In genomic region chr10:106711313-106711906, GRCh38 we compare ENCODE assay signal across 7 cellular contexts.
A peak's percentile ranks its signal among the peaks of the same experiment; 100 is the strongest.
DNase-seq lines count a peak whose midpoint lies in the region; ATAC-seq and TF ChIP-seq lines count a peak whose summit lies in the region.

No MANE protein-coding gene starts in this region.

- H2BK120ac ChIP-seq in neuronal stem cell (ENCODE audit: low read depth, low read length), result no peak overlapping the region

- H3K9me3 ChIP-seq in SJCRH30 (replicated peaks) (0 out of 2 replicates have a peak, but pooled peaks cover 6% of the 10 kb centered on the region), neuronal stem cell (replicated peaks in 1 of 2; ENCODE audit: control insufficient read depth in 2 of 2, insufficient read depth in 1 of 2, low read depth in 1 of 2, low read length in 2 of 2) (no peaks in the 10 kb centered on the region)

- H4K91ac ChIP-seq in neuronal stem cell (ENCODE audit: low read depth, low read length, poor library complexity), result no peak overlapping the region

- H3K27me3 ChIP-seq in SJCRH30 (no peaks in the 10 kb centered on the region), neuronal stem cell (ENCODE audit: control insufficient read depth in 3 of 3, insufficient read depth in 3 of 3, low read depth in 1 of 3, low read length in 3 of 3) (no peaks in the 10 kb centered on the region)

- H3K79me1 ChIP-seq in neuronal stem cell (ENCODE audit: low read depth, low read length), result no peaks in the 10 kb centered on the region

- H3K27ac ChIP-seq in SJCRH30 (no peak overlapping the region), neuronal stem cell (replicated peaks; ENCODE audit: low read length) (no peak overlapping the region)

- no peak overlapping the region for H3K14ac ChIP-seq in neuronal stem cell (ENCODE audit: low read length)

- no peak overlapping the region for H3K18ac ChIP-seq in neuronal stem cell (ENCODE audit: low read length)

- ATAC-seq in GM19463 (IDR thresholded peaks at IDR 0.05; ENCODE audit: unreplicated experiment), result peak; percentile 84
- ATAC-seq in HG03378 (IDR thresholded peaks at IDR 0.05; ENCODE audit: unreplicated experiment), result peak; percentile 76

- peak; percentile 22 for DNase-seq in GM03348 (ENCODE audit: low spot score)
- DNase-seq in SJCRH30, result peak; percentile 68 to 85
- peak; percentile 36 for DNase-seq in epithelial cell of esophagus (ENCODE audit: low read depth)
- peak; percentile 9 for DNase-seq in neuronal stem cell (ENCODE audit: low spot score)
- DNase-seq in NCI-H187 (lab: John Stamatoyannopoulos, UW), result no peak

- H2BK15ac ChIP-seq in neuronal stem cell (ENCODE audit: low read length), result no peak overlapping the region

- no peak overlapping the region for H2BK12ac ChIP-seq in neuronal stem cell (ENCODE audit: low read length)

- WGBS in neuronal stem cell (ENCODE audit: extremely low coverage in 2 of 2, insufficient read length in 2 of 2, insufficient replicate concordance in 1 of 2), 2 donors, result no CpG with 5 or more reads among the region's 6 CpGs

- no peak overlapping the region for H4K8ac ChIP-seq in neuronal stem cell (ENCODE audit: low read depth, low read length)

- H3K4me2 ChIP-seq in neuronal stem cell (ENCODE audit: insufficient read depth, low read length, poor library complexity, severe bottlenecking), result no peak overlapping the region

- H3K4ac ChIP-seq in neuronal stem cell (ENCODE audit: low read length), result no peak overlapping the region

- peaks cover 7% of the 10 kb centered on the region; the same call in 1 of the 2 replicates for H3K36me3 ChIP-seq in SJCRH30
- no peaks in the 10 kb centered on the region for H3K36me3 ChIP-seq in neuronal stem cell (replicated peaks in 1 of 2; ENCODE audit: control insufficient read depth in 2 of 2, insufficient read depth in 2 of 2, low read length in 2 of 2)

- no peak overlapping the region for H2AK5ac ChIP-seq in neuronal stem cell (ENCODE audit: low read depth, low read length)

- TF ChIP-seq CTCF in epithelial cell of esophagus (IDR thresholded peaks at IDR 0.05; ENCODE audit: insufficient read depth, low read depth, low read length, missing control alignments), result peak; percentile 65

- H2AFZ ChIP-seq in neuronal stem cell (ENCODE audit: low read length), result no peak overlapping the region

- H2BK5ac ChIP-seq in neuronal stem cell (ENCODE audit: low read length), result no peak overlapping the region

- H3K4me3 ChIP-seq in SJCRH30 (no peak overlapping the region), epithelial cell of esophagus (ENCODE audit: low read length) (no peak overlapping the region), neuronal stem cell (ENCODE audit: low read length in 2 of 2) (no peak overlapping the region)

- H3K4me1 ChIP-seq in SJCRH30 (no peaks in the 10 kb centered on the region), neuronal stem cell (ENCODE audit: control insufficient read depth in 2 of 2, insufficient read depth in 1 of 2, low read depth in 1 of 2, low read length in 2 of 2) (peaks cover 0 to 7% of the 10 kb centered on the region in 2 donors)

- H3K23ac ChIP-seq in neuronal stem cell (ENCODE audit: low read depth, low read length, poor library complexity), result no peak overlapping the region

- H3K9ac ChIP-seq in neuronal stem cell (ENCODE audit: low read depth, low read length, poor library complexity), result no peak overlapping the region

Comparison
In these comparisons a context has a peak if more than half of its experiments do, and no peak if none do; other contexts are left out.
1. DNase-seq: peak in GM03348 (single experiment), SJCRH30 (2 of 2), epithelial cell of esophagus (single experiment) and neuronal stem cell (single experiment); none in NCI-H187 (0 of 2).